8 cellular contexts compared by ENCODE assay signal in genomic region chr16:69150146-69150865, GRCh38. TPM values are rescaled to one million over a fixed set of nuclear protein-coding genes. Genes with fewer than 3 reads are reported as not detected.
DNase-seq lines count a peak whose midpoint lies in the region; ATAC-seq and TF ChIP-seq lines count a peak whose summit lies in the region.

No MANE protein-coding gene starts in this region.

- H3K4me2 ChIP-seq in OCI-LY1 (ENCODE audit: low read length) = no peak overlapping the region

- H3K9me3 ChIP-seq in OCI-LY1 (ENCODE audit: low read length) (no peaks in the 10 kb centered on the region), adipocyte (ENCODE audit: control insufficient read depth, low read length) (no peaks in the 10 kb centered on the region)

- no peaks in the 10 kb centered on the region for H3K9me2 ChIP-seq in OCI-LY1 (ENCODE audit: low read depth, low read length)

- H3K27ac ChIP-seq in OCI-LY1 (ENCODE audit: low read depth, low read length, poor library complexity, severe bottlenecking) = no peak overlapping the region

- H3K79me2 ChIP-seq in OCI-LY1 (ENCODE audit: insufficient read depth, low read length) = no peaks in the 10 kb centered on the region

- H3K27me3 ChIP-seq in OCI-LY1 (ENCODE audit: insufficient read depth, low read length) (no peaks in the 10 kb centered on the region), adipocyte (replicated peaks; ENCODE audit: control insufficient read depth, insufficient read depth, low read length) (no peaks in the 10 kb centered on the region)

- peak; percentile 92 for TF ChIP-seq CTCF in OCI-LY1 (IDR thresholded peaks at IDR 0.05; ENCODE audit: low read length)

- no peak overlapping the region for H3K9ac ChIP-seq in OCI-LY1 (ENCODE audit: low read length)
- H3K9ac ChIP-seq in adipocyte (ENCODE audit: low read length) = no peak overlapping the region

- H3F3A ChIP-seq in OCI-LY1 (ENCODE audit: insufficient read depth, low read length) = no peaks in the 10 kb centered on the region

- H3K4me3 ChIP-seq in OCI-LY1 (ENCODE audit: low read depth, low read length, poor library complexity, severe bottlenecking) (no peak overlapping the region), adipocyte (ENCODE audit: low read length) (no peak overlapping the region)

- ATAC-seq in HG03175 (IDR thresholded peaks at IDR 0.05; ENCODE audit: unreplicated experiment) = no peak

- H3K36me3 ChIP-seq in OCI-LY1 (ENCODE audit: insufficient read depth, low read length) (peaks cover 82% of the 10 kb centered on the region), adipocyte (ENCODE audit: control insufficient read depth, insufficient read depth, low read length, severe bottlenecking) (peaks cover 53% of the 10 kb centered on the region)

- no peaks in the 10 kb centered on the region for H4K20me1 ChIP-seq in OCI-LY1 (ENCODE audit: insufficient read depth, low read length)

- H2AFZ ChIP-seq in OCI-LY1 (ENCODE audit: low read length) = no peak overlapping the region

- peak; percentile 65 for DNase-seq in DMS114 treated with DMSO at 0.1 percent for 48 hours (lab: John Stamatoyannopoulos, UW; ENCODE audit: unreplicated experiment)
- peak; percentile 82 for DNase-seq in HT-29 (ENCODE audit: low spot score)
- peak; percentile 95 for DNase-seq in adipocyte (ENCODE audit: low read depth)
- peak; percentile 64 for DNase-seq in glomerular endothelial cell (ENCODE audit: extremely low read depth, low read depth, low spot score)
- DNase-seq in pons (ENCODE audit: low spot score) = peak; percentile 84
- DNase-seq in cortex of kidney (lab: John Stamatoyannopoulos, UW) = no peak

- no peaks in the 10 kb centered on the region for H3K4me1 ChIP-seq in OCI-LY1 (ENCODE audit: insufficient read depth, low read length, severe bottlenecking)
- peaks cover 8% of the 10 kb centered on the region for H3K4me1 ChIP-seq in adipocyte (ENCODE audit: control insufficient read depth, insufficient read depth, low read length)

RNA-seq across cellular contexts. Expression of gene UTP4, which starts 17.9 kb away (rescaled TPM):
- total RNA-seq in HT-29 (2014; rRNA removed; shearing (Covaris generic)) = 23.0 and 27.2 TPM in 2 replicates
- total RNA-seq in glomerular endothelial cell = 25.6 and 31.5 TPM in 2 replicates

RNA-seq across cellular contexts. Expression of gene CHTF8, which starts 17.9 kb away (rescaled TPM):
- total RNA-seq in HT-29 (2014; rRNA removed; shearing (Covaris generic)) = 55.1 and 70.6 TPM in 2 replicates
- 109 and 118 TPM in 2 replicates for total RNA-seq in glomerular endothelial cell

RNA-seq across cellular contexts. Expression of gene SNTB2, which starts 36.7 kb away (rescaled TPM):
- 44.0 and 53.5 TPM in 2 replicates for total RNA-seq in HT-29 (2014; rRNA removed; shearing (Covaris generic))
- 51.4 and 85.3 TPM in 2 replicates for total RNA-seq in glomerular endothelial cell

RNA-seq across cellular contexts. Expression of gene HAS3, which starts 44.9 kb away (rescaled TPM):
- 0.08 TPM in 1 of 2 replicates, not detected in the other for total RNA-seq in HT-29 (2014; rRNA removed; shearing (Covaris generic))
- 0.70 and 6.2 TPM in 2 replicates for total RNA-seq in glomerular endothelial cell
